ENCODE assay signal across 23 cellular contexts in the genomic region with DNA sequence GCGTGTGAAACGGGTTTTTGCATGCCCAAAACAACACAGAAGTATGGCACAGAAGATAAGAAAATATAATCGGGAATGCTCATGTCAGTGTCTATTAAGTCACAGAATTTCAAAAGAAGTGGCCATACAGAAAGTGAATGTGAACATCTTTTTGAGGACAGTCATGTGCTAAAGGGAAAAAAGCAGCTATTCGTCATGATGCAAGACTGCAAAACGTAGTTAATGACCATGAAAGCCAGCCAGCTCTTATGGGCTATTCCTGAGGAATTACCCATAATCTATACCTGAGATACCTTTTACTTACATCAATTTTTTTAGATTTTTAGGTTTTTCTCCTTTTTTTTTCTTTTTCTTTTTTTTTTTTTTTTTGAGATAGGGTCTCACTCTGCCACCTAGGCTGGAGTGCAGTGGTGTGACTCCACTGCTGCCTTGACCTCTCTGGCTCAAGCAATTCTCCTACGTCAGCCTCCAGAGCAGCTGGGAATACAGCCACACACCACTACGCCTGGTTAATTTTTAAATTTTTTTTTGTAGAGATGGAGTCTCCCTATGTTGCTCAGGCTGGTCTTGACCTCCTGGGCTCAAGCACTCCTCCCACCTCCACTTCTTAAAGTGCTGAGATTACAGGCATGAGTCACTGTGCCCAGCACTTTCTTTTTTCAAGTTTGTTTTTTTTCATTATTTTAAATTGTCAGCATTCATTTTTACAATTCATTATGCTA. TPM values are rescaled to one million over a fixed set of nuclear protein-coding genes. Genes with fewer than 3 reads are reported as not detected.
DNase-seq lines count a peak whose midpoint lies in the region; ATAC-seq, FAIRE-seq and TF ChIP-seq lines count a peak whose summit lies in the region.
"Had no signal": no experiment of that assay in that cellular context is flagged by ENCODE, and none has a peak within 500 bp of the region (broad histone marks: within the 10 kb centered on the region; RNA-seq: fewer than 3 reads in every experiment).

No MANE protein-coding gene starts in this region.

- TF ChIP-seq CTCF in body of pancreas (IDR thresholded peaks at IDR 0.05): no peak

- no peaks in the 10 kb centered on the region for H3K36me3 ChIP-seq in body of pancreas (replicated peaks in 1 of 2; ENCODE audit: insufficient read depth in 1 of 2, low read depth in 2 of 2)
- H3K36me3 ChIP-seq: spleen, vagina, WERI-Rb-1 had no signal

- WGBS in body of pancreas, 2 donors: 43 to 51% methylated on average over 7 of the region's 7 CpGs

- H3K9me3 ChIP-seq in body of pancreas: no peaks in the 10 kb centered on the region
- H3K9me3 ChIP-seq: testis, vagina had no signal

- peak; percentile 13 for DNase-seq in LHCN-M2 (ENCODE audit: low read depth)
- no peak for DNase-seq in body of pancreas
- DNase-seq in kidney glomerular epithelial cell (lab: John Stamatoyannopoulos, UW): peak; percentile 92
- no peak for DNase-seq in urothelium cell line (ENCODE audit: low spot score)
- DNase-seq: activated CD4-positive, alpha-beta T cell treated with anti-CD3 and anti-CD28 coated beads, Interleukin-2, amount 50 U/mL, for 1 hour; activated naive CD4-positive, alpha-beta T cell treated with anti-CD3 and anti-CD28 coated beads, Interleukin-2, amount 50 U/mL, for 16 hours; midbrain; MV-4-11; NCI-H2171 treated with DMSO at 0.1 percent for 48 hours; NCI-H748 treated with DMSO at 0.1 percent for 48 hours; spleen; stimulated activated CD4-positive, alpha-beta T cell treated with anti-CD3 and anti-CD28 coated beads, Interleukin-4, amount 100 ng/mL, for 1 hour; testis; WERI-Rb-1 had no signal

- H3K27ac ChIP-seq in body of pancreas: no peak overlapping the region
- H3K27ac ChIP-seq: KMS-11, spleen, testis, vagina, WERI-Rb-1 had no signal

- no peaks in the 10 kb centered on the region for H3K4me1 ChIP-seq in body of pancreas
- H3K4me1 ChIP-seq: testis, vagina had no signal

- intact Hi-C loops in body of pancreas (cut with DNase I): no loop called here

- TF ChIP-seq POLR2A in body of pancreas (IDR thresholded peaks at IDR 0.05): no peak

- no peaks in the 10 kb centered on the region for H3K27me3 ChIP-seq in body of pancreas
- H3K27me3 ChIP-seq: spleen, testis, vagina had no signal

- ATAC-seq in body of pancreas: peak; percentile 21
- ATAC-seq in activated CD4-positive, CD25-positive, alpha-beta regulatory T cell treated with anti-CD3 and anti-CD28 coated beads, Interleukin-2, amount 50 U/mL, for 24 hours: no peak
- ATAC-seq in HG03108 (IDR thresholded peaks at IDR 0.05; ENCODE audit: unreplicated experiment): no peak
- ATAC-seq in GM18511 (IDR thresholded peaks at IDR 0.05; ENCODE audit: unreplicated experiment): no peak
- ATAC-seq: natural killer cell treated with Interleukin-12 subunit alpha and Interleukin-12 subunit beta and Interleukin-15 and Interleukin-18, amount 100 ng/mL, for 72 hours; stimulated activated memory B cell treated with anti-CD40 and anti-IgM and Interleukin-4, amounts not matched to agents 10 μg/mL and 1 μg/mL and 100 μg/mL, for 72 hours had no signal

- H3K4me3 ChIP-seq in body of pancreas: no peak overlapping the region
- H3K4me3 ChIP-seq: spleen, testis, vagina had no signal

- FAIRE-seq in urothelium cell line (lab: Jason Lieb, UNC): peak; percentile 17

RNA-seq across cellular contexts. Expression of gene ZBP1, which starts 18.1 kb away (rescaled TPM):
- total RNA-seq in LHCN-M2 (2014; rRNA removed) (not detected in 2 replicates), body of pancreas (under 1 TPM in 1 of 2 donors, not detected in 1; 0.26 TPM)
- not detected for polyA plus RNA-seq in LHCN-M2 (2012)
- total RNA-seq: glomerular endothelial cell, osteocyte had no signal

Comparison
In these comparisons a context has a peak if more than half of its experiments do, and no peak if none do; other contexts are left out.
1. DNase-seq: peak in LHCN-M2 (single experiment) and kidney glomerular epithelial cell (single experiment); none in body of pancreas (0 of 4) and urothelium cell line (single experiment).